12 cellular contexts compared by ENCODE assay signal in the genomic region with DNA sequence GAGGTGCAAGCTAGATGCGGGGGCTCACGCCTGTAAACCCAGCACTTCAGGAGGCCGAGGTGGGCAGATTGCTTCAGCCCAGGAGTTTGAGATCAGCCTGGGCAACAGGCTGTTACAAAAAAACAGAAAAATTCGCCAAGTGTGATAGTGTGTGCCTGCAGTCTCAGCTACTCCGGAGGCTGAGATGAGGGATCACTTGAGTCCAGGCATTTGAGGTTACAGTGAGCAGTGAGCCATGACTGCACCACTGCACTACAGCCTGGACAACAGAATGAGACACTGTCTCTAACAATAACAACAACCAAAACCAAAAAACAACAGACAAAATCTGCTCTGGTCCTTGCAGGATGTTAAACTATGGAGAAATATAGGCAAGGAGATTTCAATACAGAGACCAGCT. TPM values are rescaled to one million over a fixed set of nuclear protein-coding genes. Genes with fewer than 3 reads are reported as not detected.
DNase-seq lines count a peak whose midpoint lies in the region; ATAC-seq and TF ChIP-seq lines count a peak whose summit lies in the region.
"Had no signal": no experiment of that assay in that cellular context is flagged by ENCODE, and none has a peak within 500 bp of the region (broad histone marks: within the 10 kb centered on the region; RNA-seq: fewer than 3 reads in every experiment).

No MANE protein-coding gene starts in this region.

- TF ChIP-seq CTCF in foreskin keratinocyte (conservative IDR thresholded peaks at IDR 0.05) (no peak), left ventricle myocardium inferior (IDR thresholded peaks at IDR 0.05; ENCODE audit: borderline replicate concordance) (no peak)

- H3K9ac ChIP-seq in SK-N-MC (ENCODE audit: insufficient read length): no peak overlapping the region

- no peaks in the 10 kb centered on the region for H3K27me3 ChIP-seq in foreskin keratinocyte
- no peaks in the 10 kb centered on the region for H3K27me3 ChIP-seq in left ventricle myocardium inferior (ENCODE audit: low read depth)
- H3K27me3 ChIP-seq: dorsolateral prefrontal cortex, vagina had no signal

- peaks cover 34 to 59% of the 10 kb centered on the region in 2 donors for H3K4me1 Mint-ChIP-seq in stimulated activated naive B cell treated with anti-CD40 and anti-IgM and Interleukin-4, amounts not matched to agents 10 μg/mL and 1 μg/mL and 100 μg/mL, for 72 hours

- H3K27ac Mint-ChIP-seq in stimulated activated naive B cell treated with anti-CD40 and anti-IgM and Interleukin-4, amounts not matched to agents 10 μg/mL and 1 μg/mL and 100 μg/mL, for 72 hours: peak overlapping the region; percentile 47
- H3K27ac Mint-ChIP-seq: activated CD4-positive, alpha-beta memory T cell treated with anti-CD3 and anti-CD28 coated beads for 36 hours; activated naive CD4-positive, alpha-beta T cell treated with anti-CD3 and anti-CD28 coated beads for 36 hours had no signal

- H3K27ac ChIP-seq in SK-N-MC: peak overlapping the region; percentile 64; the same call in 1 of the 2 replicates
- no peak overlapping the region for H3K27ac ChIP-seq in foreskin keratinocyte
- no peak overlapping the region for H3K27ac ChIP-seq in left ventricle myocardium inferior (replicated peaks)
- H3K27ac ChIP-seq: vagina had no signal

- no peak overlapping the region for H3K4me3 ChIP-seq in SK-N-MC
- no peak overlapping the region for H3K4me3 ChIP-seq in left ventricle myocardium inferior
- H3K4me3 ChIP-seq: dorsolateral prefrontal cortex, vagina had no signal

- H3K4me3 Mint-ChIP-seq in stimulated activated naive B cell treated with anti-CD40 and anti-IgM and Interleukin-4, amounts not matched to agents 10 μg/mL and 1 μg/mL and 100 μg/mL, for 72 hours: no peak overlapping the region
- H3K4me3 Mint-ChIP-seq: activated CD4-positive, alpha-beta memory T cell treated with anti-CD3 and anti-CD28 coated beads for 36 hours; activated naive CD4-positive, alpha-beta T cell treated with anti-CD3 and anti-CD28 coated beads for 36 hours had no signal

- H3K9me3 ChIP-seq in SK-N-MC (ENCODE audit: low read depth, low read length) (no peaks in the 10 kb centered on the region), left ventricle myocardium inferior (replicated peaks) (no peaks in the 10 kb centered on the region)
- H3K9me3 ChIP-seq: vagina had no signal

- intact Hi-C loops in left ventricle myocardium inferior (cut with micrococcal nuclease): no loop called here

- peaks cover 11 to 27% of the 10 kb centered on the region in 2 donors for H3K36me3 Mint-ChIP-seq in stimulated activated naive B cell treated with anti-CD40 and anti-IgM and Interleukin-4, amounts not matched to agents 10 μg/mL and 1 μg/mL and 100 μg/mL, for 72 hours

- H3K9me3 Mint-ChIP-seq in stimulated activated naive B cell treated with anti-CD40 and anti-IgM and Interleukin-4, amounts not matched to agents 10 μg/mL and 1 μg/mL and 100 μg/mL, for 72 hours: no peaks in the 10 kb centered on the region
- H3K9me3 Mint-ChIP-seq: activated CD4-positive, alpha-beta memory T cell treated with anti-CD3 and anti-CD28 coated beads for 36 hours; activated naive CD4-positive, alpha-beta T cell treated with anti-CD3 and anti-CD28 coated beads for 36 hours had no signal

- H3K4me1 ChIP-seq in foreskin keratinocyte (peaks cover 33% of the 10 kb centered on the region), left ventricle myocardium inferior (peaks cover 59% of the 10 kb centered on the region)

- DNase-seq in H4 (ENCODE audit: low spot score) (peak; percentile 38), SK-N-MC (ENCODE audit: low read depth, low spot score) (no peak), foreskin keratinocyte (no peak), left ventricle myocardium inferior (no peak)
- no peak for DNase-seq in stimulated activated naive B cell treated with anti-CD40 and anti-IgM and Interleukin-4, amounts not matched to agents 10 μg/mL and 1 μg/mL and 100 μg/mL, for 72 hours
- DNase-seq: activated CD4-positive, alpha-beta memory T cell treated with anti-CD3 and anti-CD28 coated beads for 36 hours; activated naive CD4-positive, alpha-beta T cell treated with anti-CD3 and anti-CD28 coated beads for 36 hours; dorsolateral prefrontal cortex; NCI-H526 had no signal

- ATAC-seq in foreskin keratinocyte (peak; percentile 42), HG03342 (IDR thresholded peaks at IDR 0.05; ENCODE audit: unreplicated experiment) (no peak), HG02884 (IDR thresholded peaks at IDR 0.05; ENCODE audit: unreplicated experiment) (no peak)
- no peak for ATAC-seq in stimulated activated naive B cell treated with anti-CD40 and anti-IgM and Interleukin-4, amounts not matched to agents 10 μg/mL and 1 μg/mL and 100 μg/mL, for 72 hours (replicated peaks)

- H3K27me3 Mint-ChIP-seq in stimulated activated naive B cell treated with anti-CD40 and anti-IgM and Interleukin-4, amounts not matched to agents 10 μg/mL and 1 μg/mL and 100 μg/mL, for 72 hours: no peaks in the 10 kb centered on the region
- H3K27me3 Mint-ChIP-seq: activated CD4-positive, alpha-beta memory T cell treated with anti-CD3 and anti-CD28 coated beads for 36 hours had no signal

- peaks cover 18% of the 10 kb centered on the region; the same call in 1 of the 2 replicates for H3K36me3 ChIP-seq in SK-N-MC (ENCODE audit: insufficient read depth, low read length)
- H3K36me3 ChIP-seq in left ventricle myocardium inferior: no peaks in the 10 kb centered on the region
- H3K36me3 ChIP-seq: vagina had no signal

RNA-seq across cellular contexts. Expression of a gene that starts 13.9 kb away (rescaled TPM):
- total RNA-seq in H4 (2014; rRNA removed; shearing (Covaris generic)): 11.0 and 12.4 TPM in 2 replicates
- total RNA-seq in foreskin keratinocyte (31.5 and 36.4 TPM in 2 replicates), left ventricle myocardium inferior (20.2 TPM)
- 7.0 and 9.4 TPM in 2 replicates for polyA plus RNA-seq in foreskin keratinocyte

RNA-seq across cellular contexts. Expression of a gene that starts 28.1 kb away (rescaled TPM):
- not detected in 2 replicates for total RNA-seq in H4 (2014; rRNA removed; shearing (Covaris generic))
- total RNA-seq in foreskin keratinocyte (not detected in 2 replicates), left ventricle myocardium inferior (1.3 TPM)
- polyA plus RNA-seq in foreskin keratinocyte: not detected in 2 replicates
- total RNA-seq: activated CD4-positive, alpha-beta memory T cell treated with anti-CD3 and anti-CD28 coated beads for 36 hours; vagina had no signal
